20 cellular contexts compared by ENCODE assay signal in genomic region chr3:87468235-87468634, GRCh38.
"Had no signal": no experiment of that assay in that cellular context is flagged by ENCODE, and none has a peak within 500 bp of the region (broad histone marks: within the 10 kb centered on the region; RNA-seq: fewer than 3 reads in every experiment).

No MANE protein-coding gene starts in this region.

- H3K27me3 ChIP-seq: MG63, Peyer's patch, SJSA1 had no signal

- H3K36me3 ChIP-seq: MG63, Peyer's patch, SJSA1 had no signal

- ATAC-seq: Right ventricle myocardium inferior had no signal

- H3K27ac ChIP-seq: Peyer's patch, SJSA1, SK-N-MC had no signal

- H3K9me3 ChIP-seq: MG63, Peyer's patch, SJSA1 had no signal

- H3K4me3 ChIP-seq: MG63, Peyer's patch, SJSA1, SK-N-MC had no signal

- DNase-seq: Karpas-422, KG1, MG63, NCI-H1092, NCI-H1105 treated with DMSO at 0.1 percent for 48 hours, NCI-H1417 treated with DMSO at 0.1 percent for 48 hours, NCI-H146, NCI-H1694 treated with DMSO at 0.1 percent for 48 hours, NCI-H1930, NCI-H2081, NCI-H2107, NCI-H2227 treated with DMSO at 0.1 percent for 48 hours, NCI-H524, NCI-H526 treated with DMSO at 0.1 percent for 48 hours, NCI-H748 treated with DMSO at 0.1 percent for 48 hours, Peyer's patch, SIG-M5 had no signal

- H3K4me1 ChIP-seq: Peyer's patch, SJSA1 had no signal
